In genomic region chr19:10678813-10679212, GRCh38 we compare ENCODE assay signal across 23 cellular contexts. TPM values are rescaled to one million over a fixed set of nuclear protein-coding genes. Genes with fewer than 3 reads are reported as not detected.
DNase-seq lines count a peak whose midpoint lies in the region; ATAC-seq, FAIRE-seq and TF ChIP-seq lines count a peak whose summit lies in the region.
"Had no signal": no experiment of that assay in that cellular context is flagged by ENCODE, and none has a peak within 500 bp of the region (broad histone marks: within the 10 kb centered on the region; RNA-seq: fewer than 3 reads in every experiment).

No MANE protein-coding gene starts in this region.

- H3K9me1 ChIP-seq in K562 (ENCODE audit: control insufficient read depth, insufficient read depth, low read length) = no peaks in the 10 kb centered on the region

- FAIRE-seq in K562 (lab: Jason Lieb, UNC) = no peak
- FAIRE-seq: HTR-8/SVneo had no signal

- no peaks in the 10 kb centered on the region for H3K27me3 Mint-ChIP-seq in IgD-negative memory B cell
- no peaks in the 10 kb centered on the region for H3K27me3 Mint-ChIP-seq in activated CD4-positive, alpha-beta memory T cell treated with anti-CD3 and anti-CD28 coated beads, Interleukin-2, amount 10 ng/mL, durations not matched to agents 7 days and 5 days
- H3K27me3 Mint-ChIP-seq: CD4-positive, alpha-beta memory T cell had no signal

- no peaks in the 10 kb centered on the region; a peak in 1 of 5 replicates for H3K4me1 ChIP-seq in K562 (replicated peaks in 1 of 2; ENCODE audit: control insufficient read depth in 2 of 2, insufficient read depth in 2 of 2, low read length in 2 of 2)
- no peaks in the 10 kb centered on the region for H3K4me1 ChIP-seq in spleen

- H3K27ac ChIP-seq in K562 (ENCODE audit: extremely low read depth, low read depth, low read length) (no peak overlapping the region), spleen (no peak overlapping the region)
- H3K27ac ChIP-seq: KMS-11 had no signal

- 96% methylated on average over 12 of the region's 12 CpGs for WGBS in K562 (ENCODE audit: insufficient coverage, low coverage, missing lambda C conversion rate)
- WGBS in spleen, 5 donors = 93 to 96% (median 94%) methylated on average over 6 to 12 of the region's 12 CpGs

- H3K9ac ChIP-seq in K562 (ENCODE audit: insufficient read depth in 1 of 2, low read depth in 2 of 2, low read length in 2 of 2) = peak overlapping the region in 1 of 2 experiments; percentile 31; a peak in 1 of 4 replicates
- H3K9ac ChIP-seq: KMS-11 had no signal

- H3K27me3 ChIP-seq in K562 (ENCODE audit: control insufficient read depth in 2 of 2, insufficient read depth in 2 of 2, low read length in 2 of 2) (no peaks in the 10 kb centered on the region), spleen (replicated peaks in 1 of 7) (no peaks in the 10 kb centered on the region)

- peaks cover 96% of the 10 kb centered on the region for H3K36me3 ChIP-seq in K562 (ENCODE audit: control insufficient read depth, insufficient read depth, low read length)
- H3K36me3 ChIP-seq in spleen = peaks cover 22 to 100% (median 84%) of the 10 kb centered on the region in 6 donors

- peaks cover 2% of the 10 kb centered on the region for H3K36me3 Mint-ChIP-seq in IgD-negative memory B cell
- peaks cover 66% of the 10 kb centered on the region for H3K36me3 Mint-ChIP-seq in activated CD4-positive, alpha-beta memory T cell treated with anti-CD3 and anti-CD28 coated beads, Interleukin-2, amount 10 ng/mL, durations not matched to agents 7 days and 5 days (ENCODE audit: low read depth)

- no peak overlapping the region for H3K4me3 Mint-ChIP-seq in IgD-negative memory B cell
- no peak overlapping the region for H3K4me3 Mint-ChIP-seq in activated CD4-positive, alpha-beta memory T cell treated with anti-CD3 and anti-CD28 coated beads, Interleukin-2, amount 10 ng/mL, durations not matched to agents 7 days and 5 days
- H3K4me3 Mint-ChIP-seq: GM23338 had no signal

- no peak overlapping the region for H3K4me2 ChIP-seq in K562 (ENCODE audit: insufficient read depth, low read length)
- H3K4me2 ChIP-seq: GM23338, KMS-11 had no signal

- TF ChIP-seq CTCF in K562 (IDR thresholded peaks at IDR 0.05 in 2 of 3, conservative IDR thresholded peaks at IDR 0.05 in 1 of 3; ENCODE audit: insufficient read depth in 2 of 3, low read depth in 1 of 3, low read length in 3 of 3) (no peak), spleen (IDR thresholded peaks at IDR 0.05 in 8 of 11, conservative IDR thresholded peaks at IDR 0.05 in 3 of 11) (no peak)

- peaks cover 0 to 2% (median 0%) of the 10 kb centered on the region in 3 donors for H3K4me1 Mint-ChIP-seq in IgD-negative memory B cell
- no peaks in the 10 kb centered on the region for H3K4me1 Mint-ChIP-seq in activated CD4-positive, alpha-beta memory T cell treated with anti-CD3 and anti-CD28 coated beads, Interleukin-2, amount 10 ng/mL, durations not matched to agents 7 days and 5 days
- H3K4me1 Mint-ChIP-seq: GM23338 had no signal

- intact Hi-C loops in left ventricle myocardium superior (cut with micrococcal nuclease) (no loop called here), cardiac septum (cut with DNase I) (no loop called here), K562 (cut with micrococcal nuclease) (no loop called here), spleen (cut with DNase I; ENCODE audit: low total_unique reads) (no loop called here)

- H3K27ac Mint-ChIP-seq in IgD-negative memory B cell = peak overlapping the region in 2 of 3 donors; percentile 32 to 35
- H3K27ac Mint-ChIP-seq in activated CD4-positive, alpha-beta memory T cell treated with anti-CD3 and anti-CD28 coated beads, Interleukin-2, amount 10 ng/mL, durations not matched to agents 7 days and 5 days = no peak overlapping the region
- H3K27ac Mint-ChIP-seq: GM23338 had no signal

- POLR2A ChIA-PET in K562 (lab: Yijun Ruan, JAX) = interaction anchor here (0.6 to 1.3 kb wide), 4 partner anchors 14 to 260 kb away, joined by 3 to 5 read pairs (median 4); no protein-coding TSS in a partner anchor
- POLR2A ChIA-PET in activated CD4-positive, alpha-beta memory T cell treated with anti-CD3 and anti-CD28 coated beads, Interleukin-2, amount 10 ng/mL, durations not matched to agents 7 days and 5 days (lab: Charles Lee) = interaction anchor here (1.6 kb wide), 1 partner anchor 19 kb away, joined by 4 read pairs; no protein-coding TSS in a partner anchor

- H4K20me1 ChIP-seq in K562 (replicated peaks; ENCODE audit: control insufficient read depth, insufficient read depth, low read length) = peaks cover 11% of the 10 kb centered on the region; the same call in 1 of the 2 replicates

- in situ Hi-C loops in K562 (cut with MboI) = no loop called here

- no peaks in the 10 kb centered on the region for H3K9me3 ChIP-seq in K562 (replicated peaks; ENCODE audit: control insufficient read depth, insufficient read depth, low read depth, low read length)
- no peaks in the 10 kb centered on the region for H3K9me3 ChIP-seq in spleen

- no peak for TF ChIP-seq EP300 in K562 (IDR thresholded peaks at IDR 0.05; ENCODE audit: low read length)

- peaks cover 0 to 1% (median 0%) of the 10 kb centered on the region in 3 donors for H3K9me3 Mint-ChIP-seq in IgD-negative memory B cell
- H3K9me3 Mint-ChIP-seq in activated CD4-positive, alpha-beta memory T cell treated with anti-CD3 and anti-CD28 coated beads, Interleukin-2, amount 10 ng/mL, durations not matched to agents 7 days and 5 days = no peaks in the 10 kb centered on the region
- H3K9me3 Mint-ChIP-seq: CD4-positive, alpha-beta memory T cell had no signal

- DNase-seq in left ventricle myocardium superior (peak; percentile 16), cardiac septum (ENCODE audit: low spot score) (no peak), K562 (ENCODE audit: extremely low read depth in 1 of 4, low spot score in 3 of 4) (no peak), spleen (no peak)
- DNase-seq in activated CD4-positive, alpha-beta memory T cell treated with anti-CD3 and anti-CD28 coated beads, Interleukin-2, amount 10 ng/mL, durations not matched to agents 7 days and 5 days = no peak
- DNase-seq: C1 segment of cervical spinal cord; CD4-positive, alpha-beta memory T cell; COR-L47; DMS79; EL; GDM1; HCEC 1CT; MM.1S; NCI-H2081; NCI-H2227 treated with DMSO at 0.1 percent for 48 hours; NCI-H526 treated with DMSO at 0.1 percent for 48 hours; RPMI8226; SHP77 had no signal

- TF ChIP-seq RAD21 in K562 (CRISPR knock-in tag; conservative IDR thresholded peaks at IDR 0.05 in 1 of 2, IDR thresholded peaks at IDR 0.05 in 1 of 2) = no peak

- TF ChIP-seq POLR2A in K562 (conservative IDR thresholded peaks at IDR 0.05) = no peak
- TF ChIP-seq POLR2A in spleen (IDR thresholded peaks at IDR 0.05) = no peak

- CTCF ChIA-PET in K562 (lab: Yijun Ruan, JAX; ENCODE audit: low intra/inter-chr PET ratio) = no interaction called here
- CTCF ChIA-PET in activated CD4-positive, alpha-beta memory T cell treated with anti-CD3 and anti-CD28 coated beads, Interleukin-2, amount 10 ng/mL, durations not matched to agents 7 days and 5 days (lab: Charles Lee) = interaction anchor here (0.6 to 1.3 kb wide), 2 partner anchors 21 to 34 kb away, joined by 3 read pairs; no protein-coding TSS in a partner anchor

- peaks cover 48% of the 10 kb centered on the region for H3K79me2 ChIP-seq in K562 (ENCODE audit: control insufficient read depth, insufficient read depth, low read length)

- H2AFZ ChIP-seq in K562 (ENCODE audit: low read depth, low read length) = no peak overlapping the region
- H2AFZ ChIP-seq: GM23338 had no signal

- no TSS peak for BruUV-seq in K562 (replicated peaks; lab: Mats Ljungman, UMichigan)

- no peak for ATAC-seq in left ventricle myocardium superior
- ATAC-seq in K562 = no peak
- no peak for ATAC-seq in GM18873 (IDR thresholded peaks at IDR 0.05; ENCODE audit: low FRiP score, unreplicated experiment)
- ATAC-seq: GM23338 had no signal

- H3K4me3 ChIP-seq in K562 = no peak overlapping the region
- no peak overlapping the region for H3K4me3 ChIP-seq in spleen
- H3K4me3 ChIP-seq: GM23338 had no signal

RNA-seq across cellular contexts. Expression of gene QTRT1, which starts 22.4 kb away (rescaled TPM):
- total RNA-seq in left ventricle myocardium superior (29.1 TPM), cardiac septum (24.9 TPM), K562 (2014; rRNA removed) (34.6 and 43.6 TPM in 2 replicates), K562 (2014; rRNA removed; fragmentation: Illumina TruSeq; extraction: Trizol) (7.1 and 10.4 TPM in 2 replicates), K562 (2015; rRNA removed; fragmentation: Illumina TruSeq; extraction: Trizol) (32.8 and 33.7 TPM in 2 replicates), K562 (2021) (63.5 and 63.6 TPM in 2 replicates), spleen (10 to 100 TPM; 20.6 to 49.4 (median 33.6) TPM)
- polyA plus RNA-seq in IgD-negative memory B cell (53.5 TPM), K562 (2011; rRNA removed) (30.5 and 46.6 TPM in 2 replicates), K562 (2014; fragmentation: Illumina TruSeq; extraction: Trizol) (19.3 and 44.0 TPM in 2 replicates), K562 (2014; fragmentation: Nextera tagmentation; extraction: Ambion mirVana) (1 to 10 TPM; 1.2 to 6.2 TPM), K562 (2014; rRNA removed) (65.5 and 77.8 TPM in 2 replicates), spleen (100 to 1,000 TPM in 2 of 3 donors, 10 to 100 TPM in 1; 65.3 to 114 (median 111) TPM)
- 34.3 and 114 TPM in 2 replicates for total RNA-seq in K562 (2011; cell fraction: chromatin; rRNA removed; ENCODE audit: low replicate concordance)
- total RNA-seq in K562 (2011; cell fraction: nucleolus; rRNA removed) = 106 TPM in 2 replicates
- total RNA-seq in K562 (2011; cell fraction: nucleoplasm; rRNA removed) = 68.0 and 71.0 TPM in 2 replicates
- 37.2 and 62.5 TPM in 2 replicates for polyA plus RNA-seq in K562 (2011; cell fraction: cytosol; rRNA removed)
- 188 and 308 TPM in 2 replicates for polyA plus RNA-seq in K562 (2011; cell fraction: nucleus; rRNA removed)
- 29.4 and 72.1 TPM in 2 replicates for polyA plus RNA-seq in K562 (2012)
- 6.0 and 7.7 TPM in 2 replicates for polyA minus RNA-seq in K562 (2011; rRNA and poly(A)+ RNA removed)
- 15.5 and 16.8 TPM in 2 replicates for polyA minus RNA-seq in K562 (2011; cell fraction: cytosol; rRNA and poly(A)+ RNA removed)
- 19.0 and 26.1 TPM in 2 replicates for polyA minus RNA-seq in K562 (2011; cell fraction: nucleus; rRNA and poly(A)+ RNA removed)
- total RNA-seq in activated CD4-positive, alpha-beta memory T cell treated with anti-CD3 and anti-CD28 coated beads, Interleukin-2, amount 10 ng/mL, durations not matched to agents 7 days and 5 days = 10 to 100 TPM; 24.0 to 26.4 TPM

RNA-seq across cellular contexts. Expression of gene ILF3, which starts 24.7 kb away (rescaled TPM):
- total RNA-seq in left ventricle myocardium superior (118 TPM), cardiac septum (115 TPM), K562 (2014; rRNA removed) (141 and 169 TPM in 2 replicates), K562 (2014; rRNA removed; fragmentation: Illumina TruSeq; extraction: Trizol) (122 and 125 TPM in 2 replicates), K562 (2015; rRNA removed; fragmentation: Illumina TruSeq; extraction: Trizol) (179 and 183 TPM in 2 replicates), K562 (2021) (408 and 453 TPM in 2 replicates), spleen (100 to 1,000 TPM; 150 to 264 (median 221) TPM)
- polyA plus RNA-seq in IgD-negative memory B cell (106 TPM), K562 (2011; rRNA removed) (175 and 376 TPM in 2 replicates), K562 (2014; fragmentation: Illumina TruSeq; extraction: Trizol) (342 and 395 TPM in 2 replicates), K562 (2014; fragmentation: Nextera tagmentation; extraction: Ambion mirVana) (10 to 100 TPM; 26.0 to 27.5 TPM), K562 (2014; rRNA removed) (231 and 240 TPM in 2 replicates), spleen (100 to 1,000 TPM in 2 of 3 donors, 10 to 100 TPM in 1; 82.9 to 152 (median 143) TPM)
- 430 and 677 TPM in 2 replicates for total RNA-seq in K562 (2011; cell fraction: chromatin; rRNA removed; ENCODE audit: low replicate concordance)
- 329 and 377 TPM in 2 replicates for total RNA-seq in K562 (2011; cell fraction: nucleolus; rRNA removed)
- 305 and 307 TPM in 2 replicates for total RNA-seq in K562 (2011; cell fraction: nucleoplasm; rRNA removed)
- polyA plus RNA-seq in K562 (2011; cell fraction: cytosol; rRNA removed) = 127 and 144 TPM in 2 replicates
- polyA plus RNA-seq in K562 (2011; cell fraction: nucleus; rRNA removed) = 442 and 520 TPM in 2 replicates
- 205 and 346 TPM in 2 replicates for polyA plus RNA-seq in K562 (2012)
- polyA minus RNA-seq in K562 (2011; rRNA and poly(A)+ RNA removed) = 144 and 225 TPM in 2 replicates
- 105 and 160 TPM in 2 replicates for polyA minus RNA-seq in K562 (2011; cell fraction: cytosol; rRNA and poly(A)+ RNA removed)
- 106 and 132 TPM in 2 replicates for polyA minus RNA-seq in K562 (2011; cell fraction: nucleus; rRNA and poly(A)+ RNA removed)
- total RNA-seq in activated CD4-positive, alpha-beta memory T cell treated with anti-CD3 and anti-CD28 coated beads, Interleukin-2, amount 10 ng/mL, durations not matched to agents 7 days and 5 days = 100 to 1,000 TPM; 301 to 324 TPM

RNA-seq across cellular contexts. Expression of gene DNM2, which starts 39.1 kb away (rescaled TPM):
- total RNA-seq in left ventricle myocardium superior (201 TPM), cardiac septum (138 TPM), K562 (2014; rRNA removed) (77.1 and 94.4 TPM in 2 replicates), K562 (2014; rRNA removed; fragmentation: Illumina TruSeq; extraction: Trizol) (53.2 and 53.5 TPM in 2 replicates), K562 (2015; rRNA removed; fragmentation: Illumina TruSeq; extraction: Trizol) (66.6 and 67.2 TPM in 2 replicates), K562 (2021) (153 and 161 TPM in 2 replicates), spleen (100 to 1,000 TPM; 175 to 298 (median 197) TPM)
- polyA plus RNA-seq in IgD-negative memory B cell (109 TPM), K562 (2011; rRNA removed) (72.6 and 122 TPM in 2 replicates), K562 (2014; fragmentation: Illumina TruSeq; extraction: Trizol) (93.5 and 112 TPM in 2 replicates), K562 (2014; fragmentation: Nextera tagmentation; extraction: Ambion mirVana) (1 to 10 TPM; 2.2 to 2.4 TPM), K562 (2014; rRNA removed) (88.8 and 104 TPM in 2 replicates), spleen (100 to 1,000 TPM in 1 of 3 donors, 10 to 100 TPM in 2; 57.1 to 104 (median 89.0) TPM)
- total RNA-seq in K562 (2011; cell fraction: chromatin; rRNA removed; ENCODE audit: low replicate concordance) = 612 and 1,251 TPM in 2 replicates
- 540 and 557 TPM in 2 replicates for total RNA-seq in K562 (2011; cell fraction: nucleolus; rRNA removed)
- total RNA-seq in K562 (2011; cell fraction: nucleoplasm; rRNA removed) = 513 and 610 TPM in 2 replicates
- polyA plus RNA-seq in K562 (2011; cell fraction: cytosol; rRNA removed) = 66.0 and 77.5 TPM in 2 replicates
- 343 and 372 TPM in 2 replicates for polyA plus RNA-seq in K562 (2011; cell fraction: nucleus; rRNA removed)
- 121 and 177 TPM in 2 replicates for polyA plus RNA-seq in K562 (2012)
- polyA minus RNA-seq in K562 (2011; rRNA and poly(A)+ RNA removed) = 138 and 139 TPM in 2 replicates
- 108 and 150 TPM in 2 replicates for polyA minus RNA-seq in K562 (2011; cell fraction: cytosol; rRNA and poly(A)+ RNA removed)
- polyA minus RNA-seq in K562 (2011; cell fraction: nucleus; rRNA and poly(A)+ RNA removed) = 314 and 488 TPM in 2 replicates
- 100 to 1,000 TPM; 277 to 288 TPM for total RNA-seq in activated CD4-positive, alpha-beta memory T cell treated with anti-CD3 and anti-CD28 coated beads, Interleukin-2, amount 10 ng/mL, durations not matched to agents 7 days and 5 days

RNA-seq across cellular contexts. Expression of gene SLC44A2, which starts 53.5 kb away (rescaled TPM):
- total RNA-seq in left ventricle myocardium superior = 71.8 TPM
- total RNA-seq in cardiac septum = 114 TPM
- 332 TPM for polyA plus RNA-seq in IgD-negative memory B cell
- total RNA-seq in K562 (2011; cell fraction: chromatin; rRNA removed; ENCODE audit: low replicate concordance) = 37.8 and 63.7 TPM in 2 replicates
- 41.6 and 41.7 TPM in 2 replicates for total RNA-seq in K562 (2011; cell fraction: nucleolus; rRNA removed)
- total RNA-seq in K562 (2011; cell fraction: nucleoplasm; rRNA removed) = 44.4 and 57.3 TPM in 2 replicates
- 6.8 and 14.4 TPM in 2 replicates for total RNA-seq in K562 (2014; rRNA removed)
- total RNA-seq in K562 (2014; rRNA removed; fragmentation: Illumina TruSeq; extraction: Trizol) = 6.2 and 6.5 TPM in 2 replicates
- total RNA-seq in K562 (2015; rRNA removed; fragmentation: Illumina TruSeq; extraction: Trizol) = 8.0 and 8.1 TPM in 2 replicates
- 30.2 and 34.2 TPM in 2 replicates for total RNA-seq in K562 (2021)
- polyA plus RNA-seq in K562 (2011; rRNA removed) = 15.1 and 23.3 TPM in 2 replicates
- polyA plus RNA-seq in K562 (2011; cell fraction: cytosol; rRNA removed) = 22.5 and 26.7 TPM in 2 replicates
- 44.7 and 54.4 TPM in 2 replicates for polyA plus RNA-seq in K562 (2011; cell fraction: nucleus; rRNA removed)
- polyA plus RNA-seq in K562 (2012) = 29.6 and 49.8 TPM in 2 replicates
- 26.3 and 33.0 TPM in 2 replicates for polyA plus RNA-seq in K562 (2014; fragmentation: Illumina TruSeq; extraction: Trizol)
- polyA plus RNA-seq in K562 (2014; fragmentation: Nextera tagmentation; extraction: Ambion mirVana) = 1 to 10 TPM; 1.1 to 2.3 TPM
- polyA plus RNA-seq in K562 (2014; rRNA removed) = 12.4 and 16.7 TPM in 2 replicates
- 18.5 and 22.8 TPM in 2 replicates for polyA minus RNA-seq in K562 (2011; rRNA and poly(A)+ RNA removed)
- polyA minus RNA-seq in K562 (2011; cell fraction: cytosol; rRNA and poly(A)+ RNA removed) = 18.0 and 33.3 TPM in 2 replicates
- 7.8 and 11.1 TPM in 2 replicates for polyA minus RNA-seq in K562 (2011; cell fraction: nucleus; rRNA and poly(A)+ RNA removed)
- total RNA-seq in activated CD4-positive, alpha-beta memory T cell treated with anti-CD3 and anti-CD28 coated beads, Interleukin-2, amount 10 ng/mL, durations not matched to agents 7 days and 5 days = 100 to 1,000 TPM; 147 to 152 TPM
- total RNA-seq in spleen = 100 to 1,000 TPM; 199 to 358 (median 274) TPM
- 100 to 1,000 TPM; 108 to 128 (median 125) TPM for polyA plus RNA-seq in spleen
